Comparison of ENCODE assay signal across 8 cellular contexts in the genomic region with DNA sequence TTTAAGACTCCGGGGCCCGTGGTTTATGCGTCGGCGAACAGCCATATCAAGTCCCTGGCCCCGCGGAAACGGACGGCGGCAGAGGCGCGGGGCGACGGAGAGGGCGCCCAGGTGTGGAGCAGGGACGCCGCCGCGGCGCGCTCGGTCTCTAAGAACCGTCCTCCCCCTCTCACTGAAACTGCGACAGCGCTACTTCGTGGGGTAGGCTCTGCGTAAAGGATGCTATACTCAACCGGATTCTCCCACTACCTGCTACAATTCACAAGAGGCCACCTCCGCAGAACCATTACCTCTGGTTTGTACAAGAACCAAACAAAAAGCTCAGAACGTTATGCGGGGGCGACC. TPM values are rescaled to one million over a fixed set of nuclear protein-coding genes. Genes with fewer than 3 reads are reported as not detected.
A peak's percentile ranks its signal among the peaks of the same experiment; 100 is the strongest.
DNase-seq lines count a peak whose midpoint lies in the region; ATAC-seq lines count a peak whose summit lies in the region.

No MANE protein-coding gene starts in this region.

- peaks cover 13% of the 10 kb centered on the region for H3K4me1 ChIP-seq in adipocyte (ENCODE audit: control insufficient read depth, insufficient read depth, low read length)
- H3K4me1 ChIP-seq in iPS-15b (ENCODE audit: control insufficient read depth, insufficient read depth, low read length): no peaks in the 10 kb centered on the region
- H3K4me1 ChIP-seq in skeletal muscle tissue (ENCODE audit: control insufficient read depth in 3 of 3, insufficient read depth in 3 of 3, low read length in 3 of 3): peaks cover 16 to 17% (median 16%) of the 10 kb centered on the region in 3 donors

- H3K27ac ChIP-seq in skeletal muscle tissue (ENCODE audit: low read depth, low read length): peak overlapping the region; percentile 95

- DNase-seq in AG20443 (ENCODE audit: low spot score): peak; percentile 55
- DNase-seq in RPMI7951 (ENCODE audit: low read depth): peak; percentile 28
- DNase-seq in adipocyte (ENCODE audit: low read depth): peak; percentile 68
- DNase-seq in epidermal melanocyte (ENCODE audit: insufficient read length, low spot score): no peak

- peak overlapping the region; percentile 95 for H3K9ac ChIP-seq in adipocyte (ENCODE audit: low read length)
- H3K9ac ChIP-seq in iPS-15b (ENCODE audit: low read depth, low read length): peak overlapping the region; percentile 37
- H3K9ac ChIP-seq in skeletal muscle tissue (ENCODE audit: low read depth in 1 of 3, low read length in 3 of 3): peak overlapping the region; percentile 91 to 100 (median 96)

- H3K9me3 ChIP-seq in adipocyte (ENCODE audit: control insufficient read depth, low read length) (no peaks in the 10 kb centered on the region), iPS-15b (ENCODE audit: control insufficient read depth, insufficient read depth, low read length) (no peaks in the 10 kb centered on the region), skeletal muscle tissue (ENCODE audit: control insufficient read depth in 3 of 3, low read length in 3 of 3) (no peaks in the 10 kb centered on the region)

- ATAC-seq in GM18861 (IDR thresholded peaks at IDR 0.05; ENCODE audit: unreplicated experiment) (peak; percentile 21), HG03066 (IDR thresholded peaks at IDR 0.05; ENCODE audit: low read depth, unreplicated experiment) (peak; percentile 41)

- H3K4me3 ChIP-seq in adipocyte (ENCODE audit: low read length): peak overlapping the region; percentile 98
- peak overlapping the region; percentile 85 for H3K4me3 ChIP-seq in iPS-15b (ENCODE audit: low read depth, low read length)
- peak overlapping the region; percentile 90 to 98 (median 95) for H3K4me3 ChIP-seq in skeletal muscle tissue (ENCODE audit: low read length in 3 of 3)

- no peaks in the 10 kb centered on the region for H3K27me3 ChIP-seq in adipocyte (replicated peaks; ENCODE audit: control insufficient read depth, insufficient read depth, low read length)
- H3K27me3 ChIP-seq in iPS-15b (ENCODE audit: control insufficient read depth, insufficient read depth, low read length): no peaks in the 10 kb centered on the region
- H3K27me3 ChIP-seq in skeletal muscle tissue (ENCODE audit: control insufficient read depth in 3 of 3, insufficient read depth in 3 of 3, low read length in 3 of 3): no peaks in the 10 kb centered on the region

- H3K36me3 ChIP-seq in adipocyte (ENCODE audit: control insufficient read depth, insufficient read depth, low read length, severe bottlenecking) (peaks cover 14% of the 10 kb centered on the region), iPS-15b (ENCODE audit: control insufficient read depth, insufficient read depth, low read length) (peaks cover 5% of the 10 kb centered on the region), skeletal muscle tissue (ENCODE audit: control insufficient read depth in 3 of 3, insufficient read depth in 3 of 3, low read length in 3 of 3) (peaks cover 8 to 14% (median 13%) of the 10 kb centered on the region in 3 donors)

RNA-seq across cellular contexts. Expression of a gene that starts 0.4 kb away (rescaled TPM):
- 8.8 and 9.3 TPM in 2 replicates for total RNA-seq in RPMI7951 (2014; rRNA removed; shearing (Covaris generic))
- 21.4 TPM for total RNA-seq in skeletal muscle tissue

RNA-seq across cellular contexts. Expression of a gene that starts 37.5 kb away (rescaled TPM):
- total RNA-seq in RPMI7951 (2014; rRNA removed; shearing (Covaris generic)): 131 and 132 TPM in 2 replicates
- 54.8 TPM for total RNA-seq in skeletal muscle tissue

RNA-seq across cellular contexts. Expression of a gene that starts 49.5 kb away (rescaled TPM):
- 22.0 and 25.8 TPM in 2 replicates for total RNA-seq in RPMI7951 (2014; rRNA removed; shearing (Covaris generic))
- total RNA-seq in skeletal muscle tissue: 32.9 TPM

RNA-seq across cellular contexts. Expression of a gene that starts 51.5 kb away (rescaled TPM):
- 97.7 and 99.4 TPM in 2 replicates for total RNA-seq in RPMI7951 (2014; rRNA removed; shearing (Covaris generic))
- 32.4 TPM for total RNA-seq in skeletal muscle tissue

Comparison
In these comparisons a context has a peak if more than half of its experiments do, and no peak if none do; other contexts are left out.
1. H3K9ac ChIP-seq: peak in every context shown above with its lines; median percentile 96 in skeletal muscle tissue; 95 in adipocyte; 37 in iPS-15b.